26 cellular contexts compared by ENCODE assay signal in the genomic region with DNA sequence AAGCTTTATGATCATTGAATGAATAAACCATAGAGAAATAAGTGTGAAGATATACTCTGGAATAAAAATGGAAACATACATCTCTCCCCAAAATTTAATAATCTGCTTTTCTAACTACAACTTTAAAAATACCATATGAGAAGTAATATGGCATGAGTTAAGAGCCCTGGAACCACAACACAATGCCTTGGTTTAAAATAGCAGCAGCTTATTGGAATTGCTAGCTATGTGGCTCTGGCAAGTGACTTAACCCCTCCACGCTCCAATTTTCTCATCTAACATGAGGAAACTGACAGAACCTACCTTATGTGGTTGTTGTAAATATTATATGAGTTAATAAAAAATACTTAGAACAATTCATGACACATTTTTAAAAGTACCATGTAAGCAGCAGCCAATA.
"Had no signal": no experiment of that assay in that cellular context is flagged by ENCODE, and none has a peak within 500 bp of the region (broad histone marks: within the 10 kb centered on the region; RNA-seq: fewer than 3 reads in every experiment).

No MANE protein-coding gene starts in this region.

- H3K4me1 ChIP-seq: colonic mucosa, esophagus squamous epithelium, lower lobe of right lung had no signal

- H3K27me3 ChIP-seq: colonic mucosa, esophagus squamous epithelium, gastrocnemius medialis, heart right ventricle had no signal

- H3K27ac ChIP-seq: colonic mucosa, epithelial cell of prostate, esophagus squamous epithelium, gastrocnemius medialis, left ventricle myocardium inferior, lower lobe of right lung had no signal

- H3K4me1 Mint-ChIP-seq: endodermal cell, mesothelial cell of epicardium had no signal

- H3K4me3 Mint-ChIP-seq: dendritic cell treated with granulocyte-macrophage colony-stimulating factor and Interleukin-4, amounts not matched to agents 40 ng/mL and 50 ng/mL, for 4 days; effector memory CD8-positive, alpha-beta T cell; endodermal cell; mesothelial cell of epicardium had no signal

- H3K27ac Mint-ChIP-seq: dendritic cell treated with granulocyte-macrophage colony-stimulating factor and Interleukin-4, amounts not matched to agents 40 ng/mL and 50 ng/mL, for 4 days; effector memory CD8-positive, alpha-beta T cell; endodermal cell; mesothelial cell of epicardium had no signal

- FAIRE-seq: keratinocyte had no signal

- DNase-seq: cerebellar nuclear complex; colonic mucosa; cortex of kidney; effector CD8-positive, alpha-beta T cell; effector memory CD8-positive, alpha-beta T cell; endodermal cell; erythroblast; esophagus squamous epithelium; foreskin fibroblast; foreskin melanocyte; gastrocnemius medialis; glutamatergic neuron; head of caudate nucleus; heart right ventricle; hippocampal formation; left colon; left ventricle myocardium inferior; lower lobe of right lung; mesenchymal stem cell; mucosa of descending colon had no signal

- H3K9me3 Mint-ChIP-seq: dendritic cell treated with granulocyte-macrophage colony-stimulating factor and Interleukin-4, amounts not matched to agents 40 ng/mL and 50 ng/mL, for 4 days; effector memory CD8-positive, alpha-beta T cell had no signal

- ATAC-seq: effector memory CD8-positive, alpha-beta T cell; esophagus mucosa; gastrocnemius medialis; left colon; left lobe of liver; lower lobe of right lung; mucosa of descending colon had no signal

- H3K4me3 ChIP-seq: colonic mucosa, esophagus squamous epithelium, gastrocnemius medialis, heart right ventricle, left ventricle myocardium inferior, lower lobe of right lung, mucosa of descending colon had no signal

- H3K9me3 ChIP-seq: colonic mucosa, esophagus squamous epithelium, gastrocnemius medialis, lower lobe of right lung, mucosa of descending colon had no signal
